In genomic region chr17:42016411-42016831, GRCh38 we compare ENCODE assay signal across 8 cellular contexts. TPM values are rescaled to one million over a fixed set of nuclear protein-coding genes. Genes with fewer than 3 reads are reported as not detected.
DNase-seq lines count a peak whose midpoint lies in the region; ATAC-seq and TF ChIP-seq lines count a peak whose summit lies in the region.

No MANE protein-coding gene starts in this region.

- no peaks in the 10 kb centered on the region for H3K27me3 Mint-ChIP-seq in activated T-helper 17 cell treated with anti-CD3 and anti-CD28 coated beads, Interleukin-2, amount 50 U/mL, for 72 hours

- no peaks in the 10 kb centered on the region for H3K9me3 Mint-ChIP-seq in activated T-helper 17 cell treated with anti-CD3 and anti-CD28 coated beads, Interleukin-2, amount 50 U/mL, for 72 hours

- peak overlapping the region; percentile 82 for H3K4me2 ChIP-seq in skeletal muscle satellite cell (ENCODE audit: low read length)

- no peak for ATAC-seq in activated T-helper 17 cell treated with anti-CD3 and anti-CD28 coated beads, Interleukin-2, amount 50 U/mL, for 72 hours (replicated peaks)
- ATAC-seq in right cardiac atrium (no peak), HG02678 (IDR thresholded peaks at IDR 0.05; ENCODE audit: unreplicated experiment) (no peak)

- H3K4me3 Mint-ChIP-seq in activated T-helper 17 cell treated with anti-CD3 and anti-CD28 coated beads, Interleukin-2, amount 50 U/mL, for 72 hours = peak overlapping the region; percentile 94

- peaks cover 39% of the 10 kb centered on the region for H3K4me1 Mint-ChIP-seq in activated T-helper 17 cell treated with anti-CD3 and anti-CD28 coated beads, Interleukin-2, amount 50 U/mL, for 72 hours

- H3K27ac ChIP-seq in HEK293 (ENCODE audit: extremely low read depth, low read depth, low read length) (peak overlapping the region; percentile 91), right cardiac atrium (ENCODE audit: low read length) (peak overlapping the region; percentile 69)

- 1% methylated on average over 12 of the region's 12 CpGs for WGBS in right cardiac atrium

- H3K27me3 ChIP-seq in right cardiac atrium (ENCODE audit: control insufficient read depth, insufficient read depth) (no peaks in the 10 kb centered on the region), skeletal muscle satellite cell (ENCODE audit: control insufficient read depth, insufficient read depth, low read length) (no peaks in the 10 kb centered on the region)

- CTCF ChIA-PET in HEK293 (lab: Yijun Ruan, JAX) = interaction anchor here (0.7 to 12.6 kb wide), 11 partner anchors 9 to 166 kb away, joined by 3 to 260 read pairs (median 4); partner anchors contain the start of genes ACLY, CNP, DHX58 and HSPB9

- H3K4me3 ChIP-seq in AG10803 (ENCODE audit: low read length) (peak overlapping the region; percentile 99), HEK293 (ENCODE audit: low read depth, low read length) (peak overlapping the region; percentile 79), right cardiac atrium (ENCODE audit: low read length) (peak overlapping the region; percentile 73), skeletal muscle satellite cell (ENCODE audit: low read length) (peak overlapping the region; percentile 90)

- peaks cover 3% of the 10 kb centered on the region; the same call in 1 of the 2 replicates for H3K4me1 ChIP-seq in HEK293 (ENCODE audit: control insufficient read depth, insufficient read depth, low read length)
- peaks cover 6% of the 10 kb centered on the region for H3K4me1 ChIP-seq in right cardiac atrium (ENCODE audit: control insufficient read depth, insufficient read depth, low read length)
- peaks cover 31% of the 10 kb centered on the region for H3K4me1 ChIP-seq in skeletal muscle satellite cell (ENCODE audit: control insufficient read depth, insufficient read depth, low read length)

- no peak for TF ChIP-seq CTCF in AG10803 (conservative IDR thresholded peaks at IDR 0.05; ENCODE audit: low read length)
- TF ChIP-seq CTCF in HEK293 (tag by site-specific recombination; IDR thresholded peaks at IDR 0.05) = no peak

- H3K36me3 ChIP-seq in HEK293 (ENCODE audit: control insufficient read depth in 2 of 2, insufficient read depth in 1 of 2, low read length in 2 of 2) = peaks cover 7 to 15% of the 10 kb centered on the region in 2 experiments; a peak in 2 of 3 replicates
- H3K36me3 ChIP-seq in skeletal muscle satellite cell (ENCODE audit: insufficient read depth, low read length) = peaks cover 10% of the 10 kb centered on the region

- DNase-seq in AG10803 (ENCODE audit: low read depth) (peak; percentile 37), right cardiac atrium (no peak), NCI-H2081 treated with DMSO at 0.1 percent for 48 hours (lab: John Stamatoyannopoulos, UW) (no peak)
- no peak for DNase-seq in effector CD4-positive, alpha-beta T cell

- H3K36me3 Mint-ChIP-seq in activated T-helper 17 cell treated with anti-CD3 and anti-CD28 coated beads, Interleukin-2, amount 50 U/mL, for 72 hours (ENCODE audit: low read depth) = peaks cover 45% of the 10 kb centered on the region

- POLR2A ChIA-PET in HEK293 (lab: Yijun Ruan, JAX) = interaction anchor here (0.9 to 5.4 kb wide), 11 partner anchors 10 to 406 kb away, joined by 3 to 50 read pairs (median 7); partner anchors contain the start of genes ACLY, CAVIN1 and CNP

- peak overlapping the region; percentile 99 for H3K9ac ChIP-seq in skeletal muscle satellite cell (ENCODE audit: low read depth, low read length)

- intact Hi-C loops in right cardiac atrium (cut with DNase I) = loop anchor here in 1 of 4 donors (5.0 kb wide), 1 partner anchor 49 kb away; the partner anchor contains the start of gene CNP

- H3K27ac Mint-ChIP-seq in activated T-helper 17 cell treated with anti-CD3 and anti-CD28 coated beads, Interleukin-2, amount 50 U/mL, for 72 hours = peak overlapping the region; percentile 97

- no peaks in the 10 kb centered on the region for H3K9me3 ChIP-seq in HEK293 (ENCODE audit: control insufficient read depth, insufficient read depth, low read depth, low read length)
- H3K9me3 ChIP-seq in right cardiac atrium (ENCODE audit: control insufficient read depth, low read length) = no peaks in the 10 kb centered on the region
- H3K9me3 ChIP-seq in skeletal muscle satellite cell (replicated peaks; ENCODE audit: low read length) = no peaks in the 10 kb centered on the region

TF ChIP-seq in HEK293, 187 proteins besides CTCF, POLR2A, EP300 and RAD21:
- TF ChIP-seq ZNF175 (tag by site-specific recombination; IDR thresholded peaks at IDR 0.05) (no peak), HIC1 (tag by site-specific recombination; IDR thresholded peaks at IDR 0.05) (0 out of 2 replicates have a peak, but pooled peaks have one; percentile 31)

RNA-seq across cellular contexts. Expression of gene DNAJC7, which starts 0.8 kb away (rescaled TPM):
- 100 to 1,000 TPM in 1 of 2 donors, 10 to 100 TPM in 1; 79.5 to 118 TPM for total RNA-seq in activated T-helper 17 cell treated with anti-CD3 and anti-CD28 coated beads, Interleukin-2, amount 50 U/mL, for 72 hours
- 10 to 100 TPM; 56.2 to 81.5 (median 65.3) TPM for total RNA-seq in right cardiac atrium
- 60.7 TPM for polyA plus RNA-seq in right cardiac atrium
- total RNA-seq in skeletal muscle satellite cell (2012; rRNA removed) = 58.3 and 63.6 TPM in 2 replicates

RNA-seq across cellular contexts. Expression of gene NKIRAS2, which starts 3.5 kb away (rescaled TPM):
- 10 to 100 TPM; 12.0 to 14.9 TPM for total RNA-seq in activated T-helper 17 cell treated with anti-CD3 and anti-CD28 coated beads, Interleukin-2, amount 50 U/mL, for 72 hours
- total RNA-seq in right cardiac atrium = 10 to 100 TPM; 39.1 to 47.9 (median 40.4) TPM
- polyA plus RNA-seq in right cardiac atrium = 53.9 TPM
- total RNA-seq in skeletal muscle satellite cell (2012; rRNA removed) = 21.5 and 27.5 TPM in 2 replicates

RNA-seq across cellular contexts. Expression of gene C17orf113, which starts 34.0 kb away (rescaled TPM):
- total RNA-seq in activated T-helper 17 cell treated with anti-CD3 and anti-CD28 coated beads, Interleukin-2, amount 50 U/mL, for 72 hours = under 1 TPM; 0.06 to 0.32 TPM
- total RNA-seq in right cardiac atrium = 1 to 10 TPM in 1 of 4 donors, under 1 TPM in 3; 0.60 to 1.2 (median 0.66) TPM
- 0.91 TPM for polyA plus RNA-seq in right cardiac atrium
- total RNA-seq in skeletal muscle satellite cell (2012; rRNA removed) = under 0.01 TPM in 2 replicates

RNA-seq across cellular contexts. Expression of gene CNP, which starts 49.8 kb away (rescaled TPM):
- 10 to 100 TPM; 51.4 to 82.9 TPM for total RNA-seq in activated T-helper 17 cell treated with anti-CD3 and anti-CD28 coated beads, Interleukin-2, amount 50 U/mL, for 72 hours
- 10 to 100 TPM; 37.1 to 41.1 (median 39.2) TPM for total RNA-seq in right cardiac atrium
- polyA plus RNA-seq in right cardiac atrium = 32.1 TPM
- total RNA-seq in skeletal muscle satellite cell (2012; rRNA removed) = 32.8 and 33.2 TPM in 2 replicates
